ENCODE assay signal across 8 cellular contexts in genomic region chr17:81518113-81518784, GRCh38. TPM values are rescaled to one million over a fixed set of nuclear protein-coding genes. Genes with fewer than 3 reads are reported as not detected.
DNase-seq lines count a peak whose midpoint lies in the region; ATAC-seq, FAIRE-seq and TF ChIP-seq lines count a peak whose summit lies in the region.

No MANE protein-coding gene starts in this region.

- FAIRE-seq in RCC 7860 (lab: Jason Lieb, UNC), result no peak

- H3K27me3 Mint-ChIP-seq in activated T-cell treated with anti-CD3 and anti-CD28 coated beads, Interleukin-2, amount 50 U/mL, for 24 hours, result no peaks in the 10 kb centered on the region
- peaks cover 5% of the 10 kb centered on the region for H3K27me3 Mint-ChIP-seq in activated naive CD8-positive, alpha-beta T cell treated with anti-CD3 and anti-CD28 coated beads, Interleukin-2, amount 10 ng/mL, durations not matched to agents 7 days and 5 days
- peaks cover 10% of the 10 kb centered on the region for H3K27me3 Mint-ChIP-seq in type B pancreatic cell

- H3K4me3 Mint-ChIP-seq in activated T-cell treated with anti-CD3 and anti-CD28 coated beads, Interleukin-2, amount 50 U/mL, for 24 hours, result peak overlapping the region; percentile 51
- peak overlapping the region; percentile 67 for H3K4me3 Mint-ChIP-seq in activated naive CD8-positive, alpha-beta T cell treated with anti-CD3 and anti-CD28 coated beads, Interleukin-2, amount 10 ng/mL, durations not matched to agents 7 days and 5 days
- peak overlapping the region; percentile 82 for H3K4me3 Mint-ChIP-seq in type B pancreatic cell

- H3K27ac Mint-ChIP-seq in activated T-cell treated with anti-CD3 and anti-CD28 coated beads, Interleukin-2, amount 50 U/mL, for 24 hours, result peak overlapping the region; percentile 76
- H3K27ac Mint-ChIP-seq in activated naive CD8-positive, alpha-beta T cell treated with anti-CD3 and anti-CD28 coated beads, Interleukin-2, amount 10 ng/mL, durations not matched to agents 7 days and 5 days, result peak overlapping the region; percentile 77
- H3K27ac Mint-ChIP-seq in type B pancreatic cell, result peak overlapping the region; percentile 88

- no peaks in the 10 kb centered on the region for H3K9me3 Mint-ChIP-seq in activated T-cell treated with anti-CD3 and anti-CD28 coated beads, Interleukin-2, amount 50 U/mL, for 24 hours
- H3K9me3 Mint-ChIP-seq in activated naive CD8-positive, alpha-beta T cell treated with anti-CD3 and anti-CD28 coated beads, Interleukin-2, amount 10 ng/mL, durations not matched to agents 7 days and 5 days, result no peaks in the 10 kb centered on the region
- H3K9me3 Mint-ChIP-seq in type B pancreatic cell, result no peaks in the 10 kb centered on the region

- peaks cover 29% of the 10 kb centered on the region for H3K4me1 Mint-ChIP-seq in activated T-cell treated with anti-CD3 and anti-CD28 coated beads, Interleukin-2, amount 50 U/mL, for 24 hours (ENCODE audit: low read depth)
- H3K4me1 Mint-ChIP-seq in activated naive CD8-positive, alpha-beta T cell treated with anti-CD3 and anti-CD28 coated beads, Interleukin-2, amount 10 ng/mL, durations not matched to agents 7 days and 5 days, result peaks cover 10% of the 10 kb centered on the region
- peaks cover 24% of the 10 kb centered on the region for H3K4me1 Mint-ChIP-seq in type B pancreatic cell (ENCODE audit: unreplicated experiment)

- peaks cover 17% of the 10 kb centered on the region for H3K36me3 Mint-ChIP-seq in activated T-cell treated with anti-CD3 and anti-CD28 coated beads, Interleukin-2, amount 50 U/mL, for 24 hours (ENCODE audit: low read depth)
- H3K36me3 Mint-ChIP-seq in activated naive CD8-positive, alpha-beta T cell treated with anti-CD3 and anti-CD28 coated beads, Interleukin-2, amount 10 ng/mL, durations not matched to agents 7 days and 5 days, result no peaks in the 10 kb centered on the region
- no peaks in the 10 kb centered on the region for H3K36me3 Mint-ChIP-seq in type B pancreatic cell

- POLR2A ChIA-PET in activated naive CD8-positive, alpha-beta T cell treated with anti-CD3 and anti-CD28 coated beads, Interleukin-2, amount 10 ng/mL, durations not matched to agents 7 days and 5 days (lab: Charles Lee), result interaction anchor here (0.7 to 3.0 kb wide), 8 partner anchors 10 to 287 kb away, joined by 3 to 23 read pairs (median 4); partner anchors contain the start of genes ARL16, FAAP100 and HGS

- ATAC-seq in activated naive CD8-positive, alpha-beta T cell treated with anti-CD3 and anti-CD28 coated beads, Interleukin-2, amount 10 ng/mL, durations not matched to agents 7 days and 5 days (ENCODE audit: low read depth), result no peak
- ATAC-seq in HG02840 (IDR thresholded peaks at IDR 0.05; ENCODE audit: low FRiP score, unreplicated experiment), result no peak

- TF ChIP-seq CTCF in type B pancreatic cell (conservative IDR thresholded peaks at IDR 0.05), result no peak

- no peak for DNase-seq in activated T-cell treated with anti-CD3 and anti-CD28 coated beads, Interleukin-2, amount 50 U/mL, for 24 hours
- no peak for DNase-seq in activated T-cell treated with anti-CD3 and anti-CD28 coated beads for 4 hours
- no peak for DNase-seq in activated naive CD8-positive, alpha-beta T cell treated with anti-CD3 and anti-CD28 coated beads, Interleukin-2, amount 10 ng/mL, durations not matched to agents 7 days and 5 days
- peak; percentile 72 for DNase-seq in left kidney (ENCODE audit: low read depth, low spot score)
- no peak for DNase-seq in type B pancreatic cell (ENCODE audit: extremely low spot score, unreplicated experiment)
- no peak for DNase-seq in RCC 7860 (ENCODE audit: low spot score)
- no peak for DNase-seq in globus pallidus (ENCODE audit: low spot score)

RNA-seq across cellular contexts. Expression of gene ACTG1, which starts 5.7 kb away (rescaled TPM):
- total RNA-seq in activated naive CD8-positive, alpha-beta T cell treated with anti-CD3 and anti-CD28 coated beads, Interleukin-2, amount 10 ng/mL, durations not matched to agents 7 days and 5 days, result 1,000 to 10,000 TPM; 2,936 to 3,174 TPM
- 3,089 and 3,451 TPM in 2 replicates for total RNA-seq in type B pancreatic cell (ENCODE audit: low replicate concordance)

RNA-seq across cellular contexts. Expression of gene FSCN2, which starts 9.9 kb away (rescaled TPM):
- total RNA-seq in activated naive CD8-positive, alpha-beta T cell treated with anti-CD3 and anti-CD28 coated beads, Interleukin-2, amount 10 ng/mL, durations not matched to agents 7 days and 5 days, result 1 to 10 TPM in 1 of 2 experiments, under 1 TPM in 1; 0.94 to 1.7 TPM
- total RNA-seq in type B pancreatic cell (ENCODE audit: low replicate concordance), result 3.6 and 3.8 TPM in 2 replicates

RNA-seq across cellular contexts. Expression of gene FAAP100, which starts 33.9 kb away (rescaled TPM):
- total RNA-seq in activated naive CD8-positive, alpha-beta T cell treated with anti-CD3 and anti-CD28 coated beads, Interleukin-2, amount 10 ng/mL, durations not matched to agents 7 days and 5 days, result 10 to 100 TPM; 40.7 to 43.1 TPM
- 33.5 and 44.7 TPM in 2 replicates for total RNA-seq in type B pancreatic cell (ENCODE audit: low replicate concordance)
